24 cellular contexts compared by ENCODE assay signal in genomic region chr1:100912019-100912418, GRCh38. TPM values are rescaled to one million over a fixed set of nuclear protein-coding genes. Genes with fewer than 3 reads are reported as not detected.
A peak's percentile ranks its signal among the peaks of the same experiment; 100 is the strongest.
DNase-seq lines count a peak whose midpoint lies in the region; ATAC-seq and TF ChIP-seq lines count a peak whose summit lies in the region.
"Had no signal": no experiment of that assay in that cellular context is flagged by ENCODE, and none has a peak within 500 bp of the region (broad histone marks: within the 10 kb centered on the region; RNA-seq: fewer than 3 reads in every experiment).

No MANE protein-coding gene starts in this region.

- H3K79me1 ChIP-seq in IMR-90 (ENCODE audit: low read depth in 1 of 2, low read length in 2 of 2) = peaks cover 3 to 7% of the 10 kb centered on the region in 2 experiments; a peak in 2 of 4 replicates

- no peak overlapping the region for H2BK120ac ChIP-seq in IMR-90 (ENCODE audit: low read depth, low read length)

- intact Hi-C loops in IMR-90 (cut with micrococcal nuclease) = no loop called here

- no peaks in the 10 kb centered on the region for H3K9me3 ChIP-seq in IMR-90 (ENCODE audit: control insufficient read depth, insufficient read depth, low read length)
- no peaks in the 10 kb centered on the region for H3K9me3 ChIP-seq in osteoblast (ENCODE audit: low read depth, low read length)
- H3K9me3 ChIP-seq in effector memory CD4-positive, alpha-beta T cell (ENCODE audit: control insufficient read depth, low read length) = no peaks in the 10 kb centered on the region
- H3K9me3 ChIP-seq: BLaER1 treated with 17β-estradiol and CSF1 and Interleukin-3, amounts not matched to agents 10 nM and 100 nM; Caco-2; SK-N-SH had no signal

- no peak overlapping the region for H3K23ac ChIP-seq in IMR-90 (ENCODE audit: low read depth, low read length)

- no peak for TF ChIP-seq POLR2A in IMR-90 (IDR thresholded peaks at IDR 0.05; ENCODE audit: low read depth, low read length)

- H3K4me2 ChIP-seq in IMR-90 (ENCODE audit: low read depth, low read length) = no peak overlapping the region
- no peak overlapping the region for H3K4me2 ChIP-seq in osteoblast (ENCODE audit: insufficient read depth, low read length)
- H3K4me2 ChIP-seq: BLaER1 treated with 17β-estradiol and CSF1 and Interleukin-3, amounts not matched to agents 10 nM and 100 nM; SK-N-SH had no signal

- ATAC-seq in IMR-90 (ENCODE audit: low read depth) = peak; percentile 64
- ATAC-seq: PC-3 had no signal

- TF ChIP-seq CTCF in AG10803 (conservative IDR thresholded peaks at IDR 0.05; ENCODE audit: low read length) (no peak), IMR-90 (conservative IDR thresholded peaks at IDR 0.05; ENCODE audit: low read depth, low read length) (no peak), fibroblast of villous mesenchyme (IDR thresholded peaks at IDR 0.05; ENCODE audit: insufficient read depth, low read depth, low read length) (no peak), osteoblast (IDR thresholded peaks at IDR 0.05; ENCODE audit: extremely low read depth, low read depth, low read length) (no peak)

- no peak overlapping the region for H2AK5ac ChIP-seq in IMR-90 (ENCODE audit: low read depth, low read length)

- H3K9me1 ChIP-seq in IMR-90 (ENCODE audit: insufficient read depth, low read length) = peaks cover 3% of the 10 kb centered on the region; the same call in 1 of the 2 replicates

- no peak overlapping the region for H3K14ac ChIP-seq in IMR-90 (replicated peaks; ENCODE audit: low read depth, low read length)

- no TSS peak for BruUV-seq in IMR-90 (replicated peaks; lab: Mats Ljungman, UMichigan)

- no peak overlapping the region for H3K56ac ChIP-seq in IMR-90 (ENCODE audit: extremely low read depth, insufficient read depth, low read length)

- H3K4me1 ChIP-seq in IMR-90 (ENCODE audit: control insufficient read depth, insufficient read depth, low read length) (peaks cover 6% of the 10 kb centered on the region), osteoblast (ENCODE audit: insufficient read depth, low read length) (no peaks in the 10 kb centered on the region)
- H3K4me1 ChIP-seq in effector memory CD4-positive, alpha-beta T cell (ENCODE audit: control insufficient read depth, insufficient read depth, low read length, poor library complexity, severe bottlenecking) = no peaks in the 10 kb centered on the region
- H3K4me1 ChIP-seq: Caco-2 had no signal

- no peak overlapping the region for H4K5ac ChIP-seq in IMR-90 (ENCODE audit: low read depth, low read length)

- peak; percentile 3 for DNase-seq in AG10803 (ENCODE audit: low read depth)
- peak; percentile 37 for DNase-seq in IMR-90
- DNase-seq in fibroblast of villous mesenchyme (ENCODE audit: low read depth) = peak; percentile 75
- DNase-seq in osteoblast (ENCODE audit: insufficient read length, low spot score, missing footprints) = peak; percentile 49
- DNase-seq in DMS79 treated with DMSO at 0.1 percent for 48 hours (lab: John Stamatoyannopoulos, UW) = no peak
- no peak for DNase-seq in H4 (ENCODE audit: low spot score)
- DNase-seq in effector memory CD4-positive, alpha-beta T cell = no peak
- DNase-seq: AML-193; Caco-2; CD4-positive, alpha-beta memory T cell; EL; GDM1; Karpas-422; NCI-H1092 treated with DMSO at 0.1 percent for 48 hours; NCI-H1436 treated with DMSO at 0.1 percent for 48 hours; NCI-H1930; NCI-H2107; NCI-H446; NCI-H524 treated with DMSO at 0.1 percent for 48 hours; NCI-H774; NK-92 treated with Interleukin-12 subunit alpha and Interleukin-12 subunit beta, amount 100 ng/mL, for 24 hours; PC-3; SK-N-SH had no signal

- H3K4me3 ChIP-seq in AG10803 (ENCODE audit: low read length) (no peak overlapping the region), IMR-90 (ENCODE audit: insufficient read depth, low read depth, low read length) (no peak overlapping the region), fibroblast of villous mesenchyme (ENCODE audit: low read depth, low read length) (no peak overlapping the region), osteoblast (ENCODE audit: insufficient read depth, low read length) (no peak overlapping the region)
- no peak overlapping the region for H3K4me3 ChIP-seq in effector memory CD4-positive, alpha-beta T cell (ENCODE audit: insufficient read depth, low read depth, low read length, poor library complexity, severe bottlenecking)
- H3K4me3 ChIP-seq: BLaER1 treated with 17β-estradiol and CSF1 and Interleukin-3, amounts not matched to agents 10 nM and 100 nM had no signal

- H3K27me3 ChIP-seq in IMR-90 (ENCODE audit: control insufficient read depth, insufficient read depth, low read length) (no peaks in the 10 kb centered on the region), osteoblast (ENCODE audit: insufficient read depth, low read length) (no peaks in the 10 kb centered on the region)
- H3K27me3 ChIP-seq in effector memory CD4-positive, alpha-beta T cell (replicated peaks; ENCODE audit: control insufficient read depth, insufficient read depth, low read length, poor library complexity, severe bottlenecking) = no peaks in the 10 kb centered on the region
- H3K27me3 ChIP-seq: BLaER1 treated with 17β-estradiol and CSF1 and Interleukin-3, amounts not matched to agents 10 nM and 100 nM had no signal

- peaks cover 11% of the 10 kb centered on the region for H3K36me3 ChIP-seq in IMR-90 (ENCODE audit: control insufficient read depth, insufficient read depth, low read length)
- H3K36me3 ChIP-seq in osteoblast (ENCODE audit: insufficient read depth, low read length) = peaks cover 75% of the 10 kb centered on the region
- peaks cover 62% of the 10 kb centered on the region for H3K36me3 ChIP-seq in effector memory CD4-positive, alpha-beta T cell (ENCODE audit: control insufficient read depth, insufficient read depth, low read length)

- H3K27ac ChIP-seq in IMR-90 (ENCODE audit: insufficient read depth, low read length) (no peak overlapping the region), osteoblast (ENCODE audit: low read depth, low read length) (no peak overlapping the region)
- no peak overlapping the region for H3K27ac ChIP-seq in effector memory CD4-positive, alpha-beta T cell (ENCODE audit: insufficient read depth, low read length, poor library complexity, severe bottlenecking)
- H3K27ac ChIP-seq: BLaER1 treated with 17β-estradiol and CSF1 and Interleukin-3, amounts not matched to agents 10 nM and 100 nM had no signal

- H2BK15ac ChIP-seq in IMR-90 (ENCODE audit: low read depth, low read length) = no peak overlapping the region

- no peak overlapping the region for H3K18ac ChIP-seq in IMR-90 (ENCODE audit: low read depth, low read length)

- no peak for TF ChIP-seq RAD21 in IMR-90 (IDR thresholded peaks at IDR 0.05; ENCODE audit: low read length)

- H4K8ac ChIP-seq in IMR-90 (ENCODE audit: low read depth in 2 of 2, low read length in 2 of 2) = no peak overlapping the region

- H2BK5ac ChIP-seq in IMR-90 (ENCODE audit: low read depth, low read length, poor library complexity, severe bottlenecking) = peak overlapping the region; percentile 63

- dilution Hi-C loops in IMR-90 (cut with HindIII; ENCODE audit: low sequenced_read_pairs, unreplicated experiment) = no loop called here

- H4K20me1 ChIP-seq in IMR-90 (ENCODE audit: insufficient read depth, low read length) (no peaks in the 10 kb centered on the region), osteoblast (ENCODE audit: insufficient read depth, low read length) (no peaks in the 10 kb centered on the region)

- in situ Hi-C loops in IMR-90 (cut with MboI; ENCODE audit: low sequenced_read_pairs) = no loop called here

- H3K79me2 ChIP-seq in osteoblast (ENCODE audit: insufficient read depth, low read length) = peaks cover 6% of the 10 kb centered on the region

- no peak overlapping the region for H3K4ac ChIP-seq in IMR-90 (ENCODE audit: low read depth, low read length)

- H2AFZ ChIP-seq in IMR-90 (replicated peaks; ENCODE audit: low read length, poor library complexity) (no peak overlapping the region), osteoblast (ENCODE audit: low read length) (no peak overlapping the region)

- no peak overlapping the region for H2AK9ac ChIP-seq in IMR-90 (replicated peaks; ENCODE audit: low read depth, low read length, poor library complexity)

- CTCF ChIA-PET in IMR-90 (lab: Yijun Ruan, JAX) = interaction anchor here (0.7 kb wide), 1 partner anchor 326 kb away, joined by 3 read pairs; no protein-coding TSS in a partner anchor

- H3K9ac ChIP-seq in IMR-90 (ENCODE audit: low read depth, low read length) = no peak overlapping the region
- H3K9ac ChIP-seq: BLaER1 treated with 17β-estradiol and CSF1 and Interleukin-3, amounts not matched to agents 10 nM and 100 nM; SK-N-SH had no signal

- POLR2A ChIA-PET in IMR-90 (lab: Charles Lee; ENCODE audit: unreplicated experiment) = no interaction called here

- H4K91ac ChIP-seq in IMR-90 (ENCODE audit: insufficient read depth, low read depth, low read length) = no peak overlapping the region

- no peak overlapping the region for H2BK20ac ChIP-seq in IMR-90 (ENCODE audit: low read depth, low read length)

TF ChIP-seq in IMR-90, 13 proteins besides CTCF, POLR2A, EP300 and RAD21:
- TF ChIP-seq BHLHE40 (IDR thresholded peaks at IDR 0.05; ENCODE audit: low read depth, low read length) = no peak
TF ChIP-seq in IMR-90: peak in this region for 0.

RNA-seq across cellular contexts. Expression of gene SLC30A7, which starts 16.1 kb away (rescaled TPM):
- 60.2 and 87.2 TPM in 2 replicates for total RNA-seq in IMR-90 (2012; rRNA removed)
- polyA plus RNA-seq in IMR-90 (2012; rRNA removed) = 5.1 and 8.4 TPM in 2 replicates
- polyA plus RNA-seq in IMR-90 (2012; cell fraction: cytosol; rRNA removed) = 1.5 and 1.9 TPM in 2 replicates
- polyA plus RNA-seq in IMR-90 (2012; cell fraction: nucleus; rRNA removed; ENCODE audit: low replicate concordance) = 2.5 and 12.1 TPM in 2 replicates
- total RNA-seq in fibroblast of villous mesenchyme = 52.5 and 90.7 TPM in 2 replicates
- 69.8 and 86.3 TPM in 2 replicates for total RNA-seq in osteoblast
- 32.7 and 41.3 TPM in 2 replicates for total RNA-seq in H4 (2014; rRNA removed; shearing (Covaris generic))

RNA-seq across cellular contexts. Expression of gene EXTL2, which starts 17.4 kb away (rescaled TPM):
- total RNA-seq in IMR-90 (2012; rRNA removed) (26.4 and 27.6 TPM in 2 replicates), fibroblast of villous mesenchyme (22.5 and 30.7 TPM in 2 replicates), osteoblast (36.2 and 42.1 TPM in 2 replicates)
- polyA plus RNA-seq in IMR-90 (2012; rRNA removed) = 19.2 and 24.9 TPM in 2 replicates
- 5.0 and 6.2 TPM in 2 replicates for polyA plus RNA-seq in IMR-90 (2012; cell fraction: cytosol; rRNA removed)
- polyA plus RNA-seq in IMR-90 (2012; cell fraction: nucleus; rRNA removed; ENCODE audit: low replicate concordance) = 5.3 and 39.8 TPM in 2 replicates
- total RNA-seq in H4 (2014; rRNA removed; shearing (Covaris generic)) = 21.8 and 31.1 TPM in 2 replicates

Comparison
In these comparisons a context has a peak if more than half of its experiments do, and no peak if none do; other contexts are left out.
1. DNase-seq: peak in AG10803 (single experiment), IMR-90 (single experiment), fibroblast of villous mesenchyme (single experiment) and osteoblast (single experiment); none in DMS79 treated with DMSO at 0.1 percent for 48 hours (single experiment), H4 (single experiment) and effector memory CD4-positive, alpha-beta T cell (0 of 3).